In genomic region chr5:75055727-75056144, GRCh38 we compare ENCODE assay signal across 1 cellular context.
A peak's percentile ranks its signal among the peaks of the same experiment; 100 is the strongest.
TF ChIP-seq lines count a peak whose summit lies in the region.

No MANE protein-coding gene starts in this region.

TF ChIP-seq in H1, 55 proteins besides CTCF, POLR2A, EP300 and RAD21:
- TF ChIP-seq ATF2 (IDR thresholded peaks at IDR 0.05; ENCODE audit: low read length) (peak; percentile 25; the same call in 1 of the 2 replicates), SP1 (IDR thresholded peaks at IDR 0.05; ENCODE audit: low read depth, low read length) (peak; percentile 75; the same call in 1 of the 2 replicates), SUZ12 (IDR thresholded peaks at IDR 0.05; ENCODE audit: low read length) (no peak), JUND (IDR thresholded peaks at IDR 0.05; ENCODE audit: low read length) (peak; percentile 9; the same call in 1 of the 2 replicates), TEAD4 (IDR thresholded peaks at IDR 0.05; ENCODE audit: low read depth, low read length) (peak; percentile 97), CREB1 (IDR thresholded peaks at IDR 0.05) (0 out of 2 replicates have a peak, but pooled peaks have one; percentile 16), GTF2F1 (IDR thresholded peaks at IDR 0.05; ENCODE audit: borderline replicate concordance, low read depth, low read length) (no peak), CHD2 (IDR thresholded peaks at IDR 0.05; ENCODE audit: low read length) (no peak), NANOG (IDR thresholded peaks at IDR 0.05; ENCODE audit: insufficient read depth, low read depth, low read length, poor library complexity, severe bottlenecking) (peak; percentile 86), CEBPB (IDR thresholded peaks at IDR 0.05; ENCODE audit: low read depth, low read length) (peak; percentile 55), EGR1 (IDR thresholded peaks at IDR 0.05; ENCODE audit: borderline replicate concordance, low read depth, low read length) (no peak), YY1 (IDR thresholded peaks at IDR 0.05; ENCODE audit: low read depth, low read length) (0 out of 2 replicates have a peak, but pooled peaks have one; percentile 22), TCF12 (IDR thresholded peaks at IDR 0.05; ENCODE audit: low read depth, low read length) (peak; percentile 89), CHD7 (IDR thresholded peaks at IDR 0.05; ENCODE audit: insufficient replicate concordance, low read length) (no peak), SRF (IDR thresholded peaks at IDR 0.05; ENCODE audit: low read depth, low read length) (peak; percentile 85), HDAC2 (IDR thresholded peaks at IDR 0.05; ENCODE audit: borderline replicate concordance in 1 of 2, low read depth in 2 of 2, low read length in 2 of 2) (0 out of 4 replicates have a peak, but pooled peaks of 1 of the 2 experiments have one; percentile 33), SP4 (IDR thresholded peaks at IDR 0.05; ENCODE audit: low read length) (no peak), ATF3 (IDR thresholded peaks at IDR 0.05; ENCODE audit: insufficient read depth, low read depth, low read length) (no peak), BRCA1 (IDR thresholded peaks at IDR 0.05; ENCODE audit: low read depth, low read length) (no peak)
TF ChIP-seq in H1: peak in this region for 11.
